In genomic region chr5:143828710-143829109, GRCh38 we compare ENCODE assay signal across 17 cellular contexts. TPM values are rescaled to one million over a fixed set of nuclear protein-coding genes. Genes with fewer than 3 reads are reported as not detected.
DNase-seq lines count a peak whose midpoint lies in the region; ATAC-seq, FAIRE-seq and TF ChIP-seq lines count a peak whose summit lies in the region.
"Had no signal": no experiment of that assay in that cellular context is flagged by ENCODE, and none has a peak within 500 bp of the region (broad histone marks: within the 10 kb centered on the region; RNA-seq: fewer than 3 reads in every experiment).

No MANE protein-coding gene starts in this region.

- TF ChIP-seq EP300 in GM12878 (IDR thresholded peaks at IDR 0.05; ENCODE audit: borderline replicate concordance in 1 of 2, control insufficient read depth in 1 of 2, low read depth in 2 of 2, low read length in 2 of 2) = no peak

- TF ChIP-seq CTCF in MM.1S (IDR thresholded peaks at IDR 0.05; ENCODE audit: low read length) (no peak), GM12878 (IDR thresholded peaks at IDR 0.05 in 2 of 3, conservative IDR thresholded peaks at IDR 0.05 in 1 of 3; ENCODE audit: control insufficient read depth in 2 of 3, extremely low read depth in 1 of 3, insufficient read depth in 1 of 3, low read depth in 3 of 3, low read length in 3 of 3) (no peak), Calu3 (IDR thresholded peaks at IDR 0.05; ENCODE audit: unreplicated experiment) (no peak)

- DNase-seq in GM18507 (ENCODE audit: extremely low spot score, insufficient read length, low read depth) (no peak), MM.1S (peak; percentile 84), GM12878 (ENCODE audit: low read depth, low spot score) (no peak), NCI-H69 (lab: John Stamatoyannopoulos, UW) (no peak), Calu3 (no peak), GM03348 (ENCODE audit: low spot score) (no peak), H54 (ENCODE audit: insufficient read length, low spot score) (no peak)
- DNase-seq: AML-193, dorsolateral prefrontal cortex, NCI-H345, occipital lobe had no signal

- H3K27ac Mint-ChIP-seq in Calu3 (ENCODE audit: unreplicated experiment) = no peak overlapping the region
- H3K27ac Mint-ChIP-seq: stimulated activated memory B cell treated with anti-CD40 and anti-IgM and Interleukin-4, amounts not matched to agents 10 μg/mL and 1 μg/mL and 100 μg/mL, for 72 hours had no signal

- SMC1A ChIA-PET in GM12878 (lab: Charles Lee; ENCODE audit: uncharacterized antibody, unreplicated experiment) = interaction anchor here (0.9 to 5.5 kb wide), 27 partner anchors 9 to 908 kb away, joined by 3 to 48 read pairs (median 4); no protein-coding TSS in a partner anchor

- in situ Hi-C loops in GM12878 (cut with MboI) = loop anchor here (5.0 to 10.0 kb wide), 4 partner anchors 234 to 906 kb away; no protein-coding TSS in a partner anchor

- H2AFZ ChIP-seq in MM.1S (ENCODE audit: low read length) (peak overlapping the region; percentile 71), GM12878 (ENCODE audit: control insufficient read depth, low read depth, low read length) (peak overlapping the region; percentile 25)

- intact Hi-C loops in GM12878 (cut with micrococcal nuclease; ENCODE audit: unreplicated experiment) = loop anchor here (5.0 to 10.0 kb wide), 4 partner anchors 316 to 621 kb away; no protein-coding TSS in a partner anchor
- intact Hi-C loops in Calu3 (cut with micrococcal nuclease; ENCODE audit: unreplicated experiment) = loop anchor here (5.0 to 10.0 kb wide), 5 partner anchors 194 to 824 kb away; no protein-coding TSS in a partner anchor

- H3K27me3 ChIP-seq in BLaER1 (no peaks in the 10 kb centered on the region), MM.1S (replicated peaks; ENCODE audit: insufficient read depth, low read length) (no peaks in the 10 kb centered on the region), GM12878 (replicated peaks in 1 of 2; ENCODE audit: control insufficient read depth in 2 of 2, insufficient read depth in 2 of 2, low read length in 1 of 2) (no peaks in the 10 kb centered on the region)
- H3K27me3 ChIP-seq: dorsolateral prefrontal cortex had no signal

- H3K27ac ChIP-seq in BLaER1 = no peak overlapping the region
- H3K27ac ChIP-seq in MM.1S (ENCODE audit: low read length) = peak overlapping the region; percentile 86
- no peak overlapping the region for H3K27ac ChIP-seq in GM12878 (ENCODE audit: control insufficient read depth, insufficient read depth)
- H3K27ac ChIP-seq: dorsolateral prefrontal cortex, RWPE1 had no signal

- RAD21 ChIA-PET in GM12878 (lab: Charles Lee; ENCODE audit: unreplicated experiment) = interaction anchor here (0.8 to 8.6 kb wide), 14 partner anchors 21 to 907 kb away, joined by 3 to 57 read pairs (median 4); partner anchors contain the start of gene NR3C1

- H3K4me3 Mint-ChIP-seq in Calu3 (ENCODE audit: low read depth, unreplicated experiment) = no peak overlapping the region
- H3K4me3 Mint-ChIP-seq: stimulated activated memory B cell treated with anti-CD40 and anti-IgM and Interleukin-4, amounts not matched to agents 10 μg/mL and 1 μg/mL and 100 μg/mL, for 72 hours had no signal

- H3K36me3 ChIP-seq in BLaER1 = no peaks in the 10 kb centered on the region
- H3K36me3 ChIP-seq in MM.1S (replicated peaks; ENCODE audit: insufficient read depth, low read length) = no peaks in the 10 kb centered on the region
- H3K36me3 ChIP-seq in GM12878 (ENCODE audit: control insufficient read depth in 2 of 2, insufficient read depth in 2 of 2, low read length in 1 of 2) = no peaks in the 10 kb centered on the region

- H3K9me3 ChIP-seq in BLaER1 (no peaks in the 10 kb centered on the region), MM.1S (replicated peaks; ENCODE audit: insufficient read depth, low read length) (no peaks in the 10 kb centered on the region), GM12878 (replicated peaks; ENCODE audit: control insufficient read depth, insufficient read depth, low read length) (no peaks in the 10 kb centered on the region)

- 30% methylated on average over 3 of the region's 3 CpGs for WGBS in GM12878 (ENCODE audit: insufficient coverage, insufficient replicate concordance, low lambda C conversion rate, missing lambda C conversion rate)

- H3K9ac ChIP-seq in BLaER1 (no peak overlapping the region; the same call in 1 of the 2 replicates), MM.1S (ENCODE audit: low read length) (peak overlapping the region; percentile 61), GM12878 (ENCODE audit: control insufficient read depth, insufficient read depth, low read length) (no peak overlapping the region)

- H3K4me2 ChIP-seq in BLaER1 (peak overlapping the region; percentile 44), MM.1S (ENCODE audit: low read depth, low read length) (peak overlapping the region; percentile 93), GM12878 (ENCODE audit: control insufficient read depth, insufficient read depth) (peak overlapping the region; percentile 19)

- FAIRE-seq in GM18507 (lab: Jason Lieb, UNC) (peak; percentile 66), GM12878 (lab: Jason Lieb, UNC) (no peak), H54 (lab: Jason Lieb, UNC) (no peak)
- FAIRE-seq: TTC549 had no signal

- H3K79me2 ChIP-seq in MM.1S (ENCODE audit: low read length) = no peaks in the 10 kb centered on the region
- no peaks in the 10 kb centered on the region; the same call in 1 of the 2 replicates for H3K79me2 ChIP-seq in GM12878 (ENCODE audit: control insufficient read depth, insufficient read depth, low read length)

- H3K36me3 Mint-ChIP-seq in Calu3 (ENCODE audit: insufficient read depth, unreplicated experiment) = no peaks in the 10 kb centered on the region
- H3K36me3 Mint-ChIP-seq: stimulated activated memory B cell treated with anti-CD40 and anti-IgM and Interleukin-4, amounts not matched to agents 10 μg/mL and 1 μg/mL and 100 μg/mL, for 72 hours had no signal

- TF ChIP-seq POLR2A in GM12878 (IDR thresholded peaks at IDR 0.05; ENCODE audit: low read depth, low read length) (no peak), H54 (IDR thresholded peaks at IDR 0.05; ENCODE audit: low read depth, low read length) (no peak)

- H3K4me3 ChIP-seq in BLaER1 (no peak overlapping the region), MM.1S (ENCODE audit: low read length) (peak overlapping the region; percentile 56), GM12878 (no peak overlapping the region)
- H3K4me3 ChIP-seq: dorsolateral prefrontal cortex had no signal

- no peaks in the 10 kb centered on the region for H3K9me3 Mint-ChIP-seq in Calu3 (ENCODE audit: low read depth, unreplicated experiment)
- H3K9me3 Mint-ChIP-seq: stimulated activated memory B cell treated with anti-CD40 and anti-IgM and Interleukin-4, amounts not matched to agents 10 μg/mL and 1 μg/mL and 100 μg/mL, for 72 hours had no signal

- BruUV-seq in GM12878 (replicated peaks; lab: Mats Ljungman, UMichigan) (no TSS peak), Calu3 (replicated peaks; lab: Mats Ljungman, UMichigan) (no TSS peak)

- POLR2A ChIA-PET in GM12878 (lab: Charles Lee) = interaction anchor here (1.0 kb wide), 1 partner anchor 394 kb away, joined by 3 read pairs; no protein-coding TSS in a partner anchor

- peak; percentile 31 for ATAC-seq in GM12878
- ATAC-seq: stimulated activated memory B cell treated with anti-CD40 and anti-IgM and Interleukin-4, amounts not matched to agents 10 μg/mL and 1 μg/mL and 100 μg/mL, for 72 hours had no signal

- CTCF ChIA-PET in GM12878 (lab: Yijun Ruan, JAX) = interaction anchor here (0.7 to 6.6 kb wide), 11 partner anchors 11 to 906 kb away, joined by 3 to 46 read pairs (median 4); no protein-coding TSS in a partner anchor
- CTCF ChIA-PET in Calu3 (lab: Charles Lee) = interaction anchor here (1.0 kb wide), 1 partner anchor 139 kb away, joined by 4 read pairs; no protein-coding TSS in a partner anchor

- no peaks in the 10 kb centered on the region for H4K20me1 ChIP-seq in BLaER1
- H4K20me1 ChIP-seq in MM.1S (ENCODE audit: insufficient read depth, low read length) = no peaks in the 10 kb centered on the region
- no peaks in the 10 kb centered on the region for H4K20me1 ChIP-seq in GM12878 (ENCODE audit: control insufficient read depth, insufficient read depth)

- no peaks in the 10 kb centered on the region for H3K9me2 ChIP-seq in MM.1S (replicated peaks; ENCODE audit: insufficient read depth, low read length)

- H3K4me1 ChIP-seq in BLaER1 (peaks cover 24% of the 10 kb centered on the region), MM.1S (ENCODE audit: low read length) (peaks cover 42% of the 10 kb centered on the region), GM12878 (ENCODE audit: control insufficient read depth, insufficient read depth, low read length) (peaks cover 26% of the 10 kb centered on the region)

- TF ChIP-seq RAD21 in GM12878 (IDR thresholded peaks at IDR 0.05; ENCODE audit: insufficient read depth, low read depth, low read length) = no peak

- peaks cover 30% of the 10 kb centered on the region for H3F3A ChIP-seq in MM.1S (ENCODE audit: insufficient read depth, low read length)

- H3K27me3 Mint-ChIP-seq in Calu3 (ENCODE audit: unreplicated experiment) = no peaks in the 10 kb centered on the region
- H3K27me3 Mint-ChIP-seq: stimulated activated memory B cell treated with anti-CD40 and anti-IgM and Interleukin-4, amounts not matched to agents 10 μg/mL and 1 μg/mL and 100 μg/mL, for 72 hours had no signal

- H3K4me1 Mint-ChIP-seq in Calu3 (ENCODE audit: low read depth, unreplicated experiment) = no peaks in the 10 kb centered on the region

RNA-seq across cellular contexts. Expression of gene HMHB1, which starts 16.7 kb away (rescaled TPM):
- not detected in 2 replicates for total RNA-seq in GM12878 (2013; cell fraction: nucleolus; rRNA removed)
- total RNA-seq in GM12878 (2014; rRNA removed) (0.45 and 2.0 TPM in 2 replicates), GM12878 (2014; rRNA removed; fragmentation: Illumina TruSeq; extraction: Trizol) (3.0 and 3.1 TPM in 2 replicates), GM12878 (2021) (3.0 and 3.6 TPM in 2 replicates), Calu3 (2022) (not detected in 2 replicates)
- polyA plus RNA-seq in GM12878 (2011; ENCODE audit: low read depth) = not detected
- polyA plus RNA-seq in GM12878 (2011; rRNA removed) (1.5 and 2.1 TPM in 2 replicates), GM12878 (2014; fragmentation: Illumina TruSeq; extraction: Trizol) (1.6 TPM in 1 of 2 replicates, not detected in the other), GM12878 (2014; fragmentation: Nextera tagmentation; extraction: Ambion mirVana) (10 to 100 TPM; 16.0 to 20.3 TPM), GM12878 (2014; rRNA removed) (4.1 and 6.2 TPM in 2 replicates), GM12878 (2016; fragmentation: Nextera tagmentation; extraction: Ambion mirVana) (1 to 10 TPM; 7.5 to 9.5 TPM)
- polyA plus RNA-seq in GM12878 (2011; cell fraction: cytosol; rRNA removed) = 0.81 TPM in 1 of 2 replicates, not detected in the other
- polyA plus RNA-seq in GM12878 (2011; cell fraction: nucleus; rRNA removed) = 0.76 TPM in 1 of 2 replicates, not detected in the other
- polyA plus RNA-seq in GM12878 (2012) = 1.6 and 2.6 TPM in 2 replicates
- polyA minus RNA-seq in GM12878 (2011; rRNA and poly(A)+ RNA removed) = not detected in 2 replicates
- not detected in 2 replicates for polyA minus RNA-seq in GM12878 (2011; cell fraction: cytosol; rRNA and poly(A)+ RNA removed)
- polyA minus RNA-seq in GM12878 (2011; cell fraction: nucleus; rRNA and poly(A)+ RNA removed) = not detected in 2 replicates
- total RNA-seq: dorsolateral prefrontal cortex, glomerular endothelial cell, lower leg skin, occipital lobe had no signal

Comparison
In these comparisons a context has a peak if more than half of its experiments do, and no peak if none do; other contexts are left out.
1. H3K4me2 ChIP-seq: peak in every context shown above with its lines; median percentile 93 in MM.1S; 44 in BLaER1; 19 in GM12878.